ENCODE assay signal across 14 cellular contexts in the genomic region with DNA sequence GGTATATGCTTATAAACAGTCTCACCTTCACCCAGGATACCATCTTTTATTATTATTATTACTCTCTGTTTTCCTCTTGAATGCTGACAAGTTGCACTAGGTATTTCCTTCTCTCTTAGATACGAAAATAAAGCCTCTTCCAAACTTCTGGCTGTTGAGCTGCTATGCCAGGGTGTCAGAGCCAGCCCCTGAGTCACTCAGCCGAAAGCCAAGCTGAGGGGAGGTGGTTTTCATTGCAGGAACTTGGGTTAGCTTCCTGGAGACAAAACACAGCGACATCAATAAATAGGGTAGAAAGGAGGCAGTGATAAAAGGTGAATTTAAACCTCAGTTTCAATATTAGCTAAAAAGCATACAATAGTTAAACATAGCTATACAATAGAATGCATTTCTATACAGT.
DNase-seq lines count a peak whose midpoint lies in the region; ATAC-seq and TF ChIP-seq lines count a peak whose summit lies in the region.
"Had no signal": no experiment of that assay in that cellular context is flagged by ENCODE, and none has a peak within 500 bp of the region (broad histone marks: within the 10 kb centered on the region; RNA-seq: fewer than 3 reads in every experiment).

No MANE protein-coding gene starts in this region.

- no peaks in the 10 kb centered on the region for H3K9me3 ChIP-seq in MG63
- H3K9me3 ChIP-seq: BE2C, testis had no signal

- DNase-seq in AG08396 (ENCODE audit: low spot score), result peak; percentile 26
- DNase-seq in MG63, result peak; percentile 83
- DNase-seq in activated naive CD8-positive, alpha-beta T cell treated with anti-CD3 and anti-CD28 coated beads, Interleukin-2, amount 10 ng/mL, durations not matched to agents 7 days and 5 days, result no peak
- peak; percentile 44 for DNase-seq in myocyte (ENCODE audit: low read depth)
- no peak for DNase-seq in HFFc6
- DNase-seq in epidermal melanocyte (ENCODE audit: insufficient read length, low spot score), result no peak
- DNase-seq in activated effector memory CD4-positive, alpha-beta T cell treated with anti-CD3 and anti-CD28 coated beads, Interleukin-2, amount 50 U/mL, for 16 hours, result no peak
- DNase-seq: BE2C, foreskin melanocyte, NCI-H1105 treated with DMSO at 0.1 percent for 48 hours, NCI-H774, nucleus accumbens, testis had no signal

- no peaks in the 10 kb centered on the region for H3K27me3 Mint-ChIP-seq in activated naive CD8-positive, alpha-beta T cell treated with anti-CD3 and anti-CD28 coated beads, Interleukin-2, amount 10 ng/mL, durations not matched to agents 7 days and 5 days
- peaks cover 33% of the 10 kb centered on the region for H3K27me3 Mint-ChIP-seq in HFFc6 (ENCODE audit: insufficient read depth)

- peak overlapping the region; percentile 65 for H3K27ac Mint-ChIP-seq in activated naive CD8-positive, alpha-beta T cell treated with anti-CD3 and anti-CD28 coated beads, Interleukin-2, amount 10 ng/mL, durations not matched to agents 7 days and 5 days
- no peak overlapping the region for H3K27ac Mint-ChIP-seq in HFFc6

- H3K4me3 Mint-ChIP-seq in activated naive CD8-positive, alpha-beta T cell treated with anti-CD3 and anti-CD28 coated beads, Interleukin-2, amount 10 ng/mL, durations not matched to agents 7 days and 5 days, result peak overlapping the region; percentile 44
- H3K4me3 Mint-ChIP-seq in HFFc6, result no peak overlapping the region

- POLR2A ChIA-PET in activated naive CD8-positive, alpha-beta T cell treated with anti-CD3 and anti-CD28 coated beads, Interleukin-2, amount 10 ng/mL, durations not matched to agents 7 days and 5 days (lab: Charles Lee), result no interaction called here

- peaks cover 7% of the 10 kb centered on the region for H3K36me3 Mint-ChIP-seq in activated naive CD8-positive, alpha-beta T cell treated with anti-CD3 and anti-CD28 coated beads, Interleukin-2, amount 10 ng/mL, durations not matched to agents 7 days and 5 days
- no peaks in the 10 kb centered on the region for H3K36me3 Mint-ChIP-seq in HFFc6 (ENCODE audit: low read depth)

- no peaks in the 10 kb centered on the region for H3K36me3 ChIP-seq in MG63
- H3K36me3 ChIP-seq: BE2C had no signal

- H3K4me1 Mint-ChIP-seq in activated naive CD8-positive, alpha-beta T cell treated with anti-CD3 and anti-CD28 coated beads, Interleukin-2, amount 10 ng/mL, durations not matched to agents 7 days and 5 days, result peaks cover 16% of the 10 kb centered on the region
- peaks cover 24% of the 10 kb centered on the region for H3K4me1 Mint-ChIP-seq in HFFc6 (ENCODE audit: low read depth)

- H3K9me3 Mint-ChIP-seq in activated naive CD8-positive, alpha-beta T cell treated with anti-CD3 and anti-CD28 coated beads, Interleukin-2, amount 10 ng/mL, durations not matched to agents 7 days and 5 days, result peaks cover 8% of the 10 kb centered on the region
- H3K9me3 Mint-ChIP-seq in HFFc6, result no peaks in the 10 kb centered on the region

- ATAC-seq in activated naive CD8-positive, alpha-beta T cell treated with anti-CD3 and anti-CD28 coated beads, Interleukin-2, amount 10 ng/mL, durations not matched to agents 7 days and 5 days (ENCODE audit: low read depth), result peak; percentile 85
- no peak for ATAC-seq in HG02610 (IDR thresholded peaks at IDR 0.05; ENCODE audit: unreplicated experiment)

- H3K4me3 ChIP-seq in MG63, result no peak overlapping the region
- H3K4me3 ChIP-seq: testis had no signal

- no peak for TF ChIP-seq CTCF in HFFc6 (IDR thresholded peaks at IDR 0.05)

- no peaks in the 10 kb centered on the region for H3K27me3 ChIP-seq in MG63
- H3K27me3 ChIP-seq: testis had no signal

Comparison
In these comparisons a context has a peak if more than half of its experiments do, and no peak if none do; other contexts are left out.
1. DNase-seq: peak in AG08396 (single experiment), MG63 (single experiment) and myocyte (single experiment); none in activated naive CD8-positive, alpha-beta T cell treated with anti-CD3 and anti-CD28 coated beads, Interleukin-2, amount 10 ng/mL, durations not matched to agents 7 days and 5 days (single experiment), HFFc6 (single experiment), epidermal melanocyte (single experiment) and activated effector memory CD4-positive, alpha-beta T cell treated with anti-CD3 and anti-CD28 coated beads, Interleukin-2, amount 50 U/mL, for 16 hours (single experiment).